Comparison of ENCODE assay signal across 19 cellular contexts in genomic region chr7:106692450-106693051, GRCh38. TPM values are rescaled to one million over a fixed set of nuclear protein-coding genes. Genes with fewer than 3 reads are reported as not detected.
DNase-seq lines count a peak whose midpoint lies in the region; ATAC-seq, FAIRE-seq and TF ChIP-seq lines count a peak whose summit lies in the region.
"Had no signal": no experiment of that assay in that cellular context is flagged by ENCODE, and none has a peak within 500 bp of the region (broad histone marks: within the 10 kb centered on the region; RNA-seq: fewer than 3 reads in every experiment).

No MANE protein-coding gene starts in this region.

- H4K20me1 ChIP-seq in K562 (replicated peaks; ENCODE audit: control insufficient read depth, insufficient read depth, low read length): no peaks in the 10 kb centered on the region

- CTCF ChIA-PET in K562 (lab: Yijun Ruan, JAX; ENCODE audit: low intra/inter-chr PET ratio): no interaction called here

- DNase-seq in NCI-H748 (lab: John Stamatoyannopoulos, UW; ENCODE audit: unreplicated experiment) (peak; percentile 7), NCI-H748 treated with DMSO at 0.1 percent for 48 hours (lab: John Stamatoyannopoulos, UW) (no peak), K562 (ENCODE audit: extremely low read depth in 1 of 4, low spot score in 3 of 4) (no peak), SHP77 treated with DMSO at 0.1 percent for 48 hours (lab: John Stamatoyannopoulos, UW) (no peak)
- DNase-seq in activated CD4-positive, alpha-beta T cell treated with anti-CD3 and anti-CD28 coated beads for 1 hour: no peak
- no peak for DNase-seq in activated T-cell treated with anti-CD3 and anti-CD28 coated beads, Interleukin-2, amount 50 U/mL, for 48 hours
- DNase-seq: Caco-2; CD4-positive, alpha-beta T cell; DMS79 treated with DMSO at 0.1 percent for 48 hours; H9; IMR-90 had no signal

- H2AFZ ChIP-seq in K562 (ENCODE audit: low read depth, low read length): peak overlapping the region; percentile 77; the same call in 1 of the 2 replicates

- no peak overlapping the region for H3K27ac ChIP-seq in K562 (ENCODE audit: extremely low read depth, low read depth, low read length)
- H3K27ac ChIP-seq: C4-2B had no signal

- POLR2A ChIA-PET in K562 (lab: Yijun Ruan, JAX): no interaction called here

- no peaks in the 10 kb centered on the region for H3K9me1 ChIP-seq in K562 (ENCODE audit: control insufficient read depth, insufficient read depth, low read length)

- in situ Hi-C loops in K562 (cut with MboI): no loop called here

- FAIRE-seq in G401.6 (lab: Jason Lieb, UNC) (peak; percentile 19), K562 (lab: Jason Lieb, UNC) (no peak)
- FAIRE-seq: A204.1, D721Med, GM12891, GM19239, H1, HTR-8/SVneo had no signal

- no TSS peak for BruUV-seq in K562 (replicated peaks; lab: Mats Ljungman, UMichigan)

- H3K4me2 ChIP-seq in K562 (ENCODE audit: insufficient read depth, low read length): no peak overlapping the region

- TF ChIP-seq POLR2A in K562 (conservative IDR thresholded peaks at IDR 0.05): no peak

- TF ChIP-seq RAD21 in K562 (CRISPR knock-in tag; conservative IDR thresholded peaks at IDR 0.05 in 1 of 2, IDR thresholded peaks at IDR 0.05 in 1 of 2): no peak

- no peaks in the 10 kb centered on the region for H3K36me3 ChIP-seq in K562 (ENCODE audit: control insufficient read depth, insufficient read depth, low read length)

- no peak for ATAC-seq in K562

- no peaks in the 10 kb centered on the region for H3K79me2 ChIP-seq in K562 (ENCODE audit: control insufficient read depth, insufficient read depth, low read length)

- no peak for TF ChIP-seq CTCF in K562 (IDR thresholded peaks at IDR 0.05 in 2 of 3, conservative IDR thresholded peaks at IDR 0.05 in 1 of 3; ENCODE audit: insufficient read depth in 2 of 3, low read depth in 1 of 3, low read length in 3 of 3)

- no peak for TF ChIP-seq EP300 in K562 (IDR thresholded peaks at IDR 0.05; ENCODE audit: low read length)

- H3K4me3 ChIP-seq in K562: no peak overlapping the region

- 25% methylated on average over 2 of the region's 2 CpGs for WGBS in K562 (ENCODE audit: insufficient coverage, low coverage, missing lambda C conversion rate)

- H3K9me3 ChIP-seq in K562 (replicated peaks; ENCODE audit: control insufficient read depth, insufficient read depth, low read depth, low read length): no peaks in the 10 kb centered on the region
- H3K9me3 ChIP-seq: Caco-2 had no signal

- no peak overlapping the region for H3K9ac ChIP-seq in K562 (ENCODE audit: insufficient read depth in 1 of 2, low read depth in 2 of 2, low read length in 2 of 2)

- H3K27me3 ChIP-seq in K562 (ENCODE audit: control insufficient read depth in 2 of 2, insufficient read depth in 2 of 2, low read length in 2 of 2): no peaks in the 10 kb centered on the region

- intact Hi-C loops in K562 (cut with micrococcal nuclease): no loop called here

- peaks cover 0 to 7% of the 10 kb centered on the region in 2 experiments; a peak in 2 of 5 replicates for H3K4me1 ChIP-seq in K562 (replicated peaks in 1 of 2; ENCODE audit: control insufficient read depth in 2 of 2, insufficient read depth in 2 of 2, low read length in 2 of 2)
- H3K4me1 ChIP-seq: Caco-2 had no signal

TF ChIP-seq in K562, 482 proteins besides CTCF, POLR2A, EP300 and RAD21:
- TF ChIP-seq POLR2B (IDR thresholded peaks at IDR 0.05; ENCODE audit: low read depth, partially characterized antibody) (no peak), RBM22 (IDR thresholded peaks at IDR 0.05; ENCODE audit: low read depth, low read length, poor library complexity, severe bottlenecking) (no peak), DIDO1 (tag; IDR thresholded peaks at IDR 0.05; ENCODE audit: low read depth) (no peak), SP2 (IDR thresholded peaks at IDR 0.05; ENCODE audit: extremely low read depth, low read depth, low read length, poor library complexity, severe bottlenecking) (no peak), RBBP5 (IDR thresholded peaks at IDR 0.05; ENCODE audit: borderline replicate concordance, insufficient read depth, low read length, poor library complexity, severe bottlenecking) (no peak), ZNF12 (CRISPR knock-in tag; IDR thresholded peaks at IDR 0.05) (no peak), MTA3 (IDR thresholded peaks at IDR 0.05; ENCODE audit: borderline replicate concordance) (no peak), COPS2 (conservative IDR thresholded peaks at IDR 0.05) (no peak), PREB (CRISPR knock-in tag; IDR thresholded peaks at IDR 0.05) (no peak)

RNA-seq across cellular contexts. Expression of gene CCDC71L, which starts 31.6 kb away (rescaled TPM):
- total RNA-seq in K562 (2011; cell fraction: chromatin; rRNA removed; ENCODE audit: low replicate concordance): 17.4 and 20.0 TPM in 2 replicates
- total RNA-seq in K562 (2011; cell fraction: nucleolus; rRNA removed): 19.7 and 20.5 TPM in 2 replicates
- total RNA-seq in K562 (2011; cell fraction: nucleoplasm; rRNA removed): 23.1 and 28.9 TPM in 2 replicates
- total RNA-seq in K562 (2014; rRNA removed) (78.7 and 83.9 TPM in 2 replicates), K562 (2014; rRNA removed; fragmentation: Illumina TruSeq; extraction: Trizol) (26.2 and 32.8 TPM in 2 replicates), K562 (2015; rRNA removed; fragmentation: Illumina TruSeq; extraction: Trizol) (21.3 and 22.2 TPM in 2 replicates), K562 (2021) (96.1 and 108 TPM in 2 replicates)
- polyA plus RNA-seq in K562 (2011; rRNA removed) (16.0 and 25.4 TPM in 2 replicates), K562 (2014; fragmentation: Illumina TruSeq; extraction: Trizol) (23.2 and 39.7 TPM in 2 replicates), K562 (2014; fragmentation: Nextera tagmentation; extraction: Ambion mirVana) (1 to 10 TPM; 5.7 to 7.7 TPM), K562 (2014; rRNA removed) (59.1 and 61.3 TPM in 2 replicates)
- 20.8 and 43.7 TPM in 2 replicates for polyA plus RNA-seq in K562 (2011; cell fraction: cytosol; rRNA removed)
- polyA plus RNA-seq in K562 (2011; cell fraction: nucleus; rRNA removed): 17.5 and 23.9 TPM in 2 replicates
- 59.3 and 80.9 TPM in 2 replicates for polyA plus RNA-seq in K562 (2012)
- 11.8 and 13.3 TPM in 2 replicates for polyA minus RNA-seq in K562 (2011; rRNA and poly(A)+ RNA removed)
- 14.5 and 18.4 TPM in 2 replicates for polyA minus RNA-seq in K562 (2011; cell fraction: cytosol; rRNA and poly(A)+ RNA removed)
- 16.4 and 23.1 TPM in 2 replicates for polyA minus RNA-seq in K562 (2011; cell fraction: nucleus; rRNA and poly(A)+ RNA removed)
